Comparison of ENCODE assay signal across 15 cellular contexts in genomic region chr10:110881247-110881646, GRCh38. TPM values are rescaled to one million over a fixed set of nuclear protein-coding genes. Genes with fewer than 3 reads are reported as not detected.
DNase-seq lines count a peak whose midpoint lies in the region; ATAC-seq, FAIRE-seq and TF ChIP-seq lines count a peak whose summit lies in the region.
"Had no signal": no experiment of that assay in that cellular context is flagged by ENCODE, and none has a peak within 500 bp of the region (broad histone marks: within the 10 kb centered on the region; RNA-seq: fewer than 3 reads in every experiment).

No MANE protein-coding gene starts in this region.

- TF ChIP-seq CTCF in SU-DHL-6 (IDR thresholded peaks at IDR 0.05; ENCODE audit: insufficient read depth, low read length, poor library complexity, severe bottlenecking) (no peak), pancreas (IDR thresholded peaks at IDR 0.05) (no peak)

- no peak for FAIRE-seq in pancreas (lab: Jason Lieb, UNC)

- no peak overlapping the region for H3K4me3 ChIP-seq in CD4-positive, alpha-beta memory T cell (ENCODE audit: low read length in 2 of 2)
- H3K4me3 ChIP-seq in SU-DHL-6 (ENCODE audit: insufficient read depth, low read length, poor library complexity, severe bottlenecking) (no peak overlapping the region), pancreas (peak overlapping the region in 3 of 4 donors; percentile 0 to 98 (median 93))
- H3K4me3 ChIP-seq: psoas muscle had no signal

- peak overlapping the region in 6 of 7 donors; percentile 38 to 74 (median 46) for H3K27ac Mint-ChIP-seq in CD4-positive, alpha-beta memory T cell
- H3K27ac Mint-ChIP-seq in effector memory CD8-positive, alpha-beta T cell, result peak overlapping the region; percentile 46 to 57

- H3F3A ChIP-seq in SU-DHL-6 (ENCODE audit: insufficient read depth), result peaks cover 24% of the 10 kb centered on the region

- ATAC-seq in effector memory CD8-positive, alpha-beta T cell (replicated peaks), result no peak
- ATAC-seq in pancreas, result peak in 3 of 4 donors; percentile 21 to 47 (median 33)
- ATAC-seq in HG03432 (IDR thresholded peaks at IDR 0.05; ENCODE audit: unreplicated experiment), result no peak
- ATAC-seq: gastroesophageal sphincter, psoas muscle had no signal

- peaks cover 47 to 69% of the 10 kb centered on the region in 2 donors for H3K36me3 Mint-ChIP-seq in CD4-positive, alpha-beta memory T cell
- peaks cover 86% of the 10 kb centered on the region for H3K36me3 Mint-ChIP-seq in effector memory CD8-positive, alpha-beta T cell (ENCODE audit: insufficient read depth)

- POLR2A ChIA-PET in CD4-positive, alpha-beta memory T cell (lab: Charles Lee; ENCODE audit: partially characterized antibody), result interaction anchor here (0.6 to 3.9 kb wide), 9 partner anchors 10 to 77 kb away, joined by 3 to 20 read pairs (median 6); partner anchors contain the start of gene PDCD4

- H3K4me1 Mint-ChIP-seq in CD4-positive, alpha-beta memory T cell, result peaks cover 62 to 87% (median 76%) of the 10 kb centered on the region in 4 donors
- peaks cover 45 to 69% of the 10 kb centered on the region in 2 donors for H3K4me1 Mint-ChIP-seq in effector memory CD8-positive, alpha-beta T cell (ENCODE audit: low read depth in 2 of 2)

- peak overlapping the region in 7 of 8 donors; percentile 31 to 54 (median 50) for H3K4me3 Mint-ChIP-seq in CD4-positive, alpha-beta memory T cell
- peak overlapping the region; percentile 67 to 68 for H3K4me3 Mint-ChIP-seq in effector memory CD8-positive, alpha-beta T cell

- WGBS in pancreas, 2 donors, result 33 to 42% methylated on average over 9 of the region's 9 CpGs

- no peak overlapping the region for H3K9ac ChIP-seq in SU-DHL-6 (ENCODE audit: low read length)

- peaks cover 18% of the 10 kb centered on the region for H3K79me2 ChIP-seq in SU-DHL-6 (ENCODE audit: insufficient read depth, low read length)

- intact Hi-C loops in CD4-positive, alpha-beta memory T cell (cut with micrococcal nuclease), result no loop called here
- intact Hi-C loops in pancreas (cut with DNase I), result no loop called here

- peaks cover 92% of the 10 kb centered on the region for H3K4me1 ChIP-seq in CD4-positive, alpha-beta memory T cell (ENCODE audit: insufficient read depth, low read length)
- H3K4me1 ChIP-seq in pancreas, result peaks cover 4 to 53% (median 31%) of the 10 kb centered on the region in 3 donors
- H3K4me1 ChIP-seq: psoas muscle had no signal

- H3K27ac ChIP-seq in CD4-positive, alpha-beta memory T cell (ENCODE audit: low read depth, low read length), result no peak overlapping the region
- H3K27ac ChIP-seq in SU-DHL-6 (ENCODE audit: low read depth, low read length), result no peak overlapping the region
- H3K27ac ChIP-seq in pancreas, result peak overlapping the region; percentile 3 to 100 (median 52)
- H3K27ac ChIP-seq: psoas muscle, RWPE1, VCaP had no signal

- peaks cover 42% of the 10 kb centered on the region for H3K36me3 ChIP-seq in CD4-positive, alpha-beta memory T cell (ENCODE audit: insufficient read depth, low read length)
- H3K36me3 ChIP-seq in SU-DHL-6 (ENCODE audit: low read length) (peaks cover 64% of the 10 kb centered on the region), pancreas (peaks cover 2 to 95% (median 4%) of the 10 kb centered on the region in 3 donors)

- H3K9me2 ChIP-seq in SU-DHL-6 (replicated peaks; ENCODE audit: insufficient read depth, low read length), result no peaks in the 10 kb centered on the region

- H3K4me2 ChIP-seq in SU-DHL-6 (ENCODE audit: low read depth, low read length, poor library complexity, severe bottlenecking), result peak overlapping the region; percentile 40

- H3K27me3 Mint-ChIP-seq in CD4-positive, alpha-beta memory T cell, result no peaks in the 10 kb centered on the region
- H3K27me3 Mint-ChIP-seq in effector memory CD8-positive, alpha-beta T cell, result no peaks in the 10 kb centered on the region

- no peaks in the 10 kb centered on the region for H3K9me3 ChIP-seq in CD4-positive, alpha-beta memory T cell (ENCODE audit: control insufficient read depth in 1 of 2, low read length in 2 of 2)
- H3K9me3 ChIP-seq in SU-DHL-6 (ENCODE audit: insufficient read depth, low read length), result no peaks in the 10 kb centered on the region
- no peaks in the 10 kb centered on the region for H3K9me3 ChIP-seq in pancreas
- H3K9me3 ChIP-seq: gastroesophageal sphincter, psoas muscle had no signal

- H2AFZ ChIP-seq in SU-DHL-6 (ENCODE audit: low read depth, low read length, severe bottlenecking), result no peak overlapping the region

- H4K20me1 ChIP-seq in SU-DHL-6 (ENCODE audit: low read depth, low read length), result no peaks in the 10 kb centered on the region

- H3K27me3 ChIP-seq in CD4-positive, alpha-beta memory T cell (ENCODE audit: insufficient read depth, low read length), result no peaks in the 10 kb centered on the region
- H3K27me3 ChIP-seq in SU-DHL-6 (ENCODE audit: low read length), result no peaks in the 10 kb centered on the region
- no peaks in the 10 kb centered on the region for H3K27me3 ChIP-seq in pancreas
- H3K27me3 ChIP-seq: gastroesophageal sphincter had no signal

- CTCF ChIA-PET in CD4-positive, alpha-beta memory T cell (lab: Charles Lee; ENCODE audit: partially characterized antibody), result interaction anchor here (0.7 to 2.1 kb wide), 4 partner anchors 9 to 78 kb away, joined by 3 to 9 read pairs (median 4); partner anchors contain the start of gene PDCD4

- no peak for DNase-seq in CD4-positive, alpha-beta memory T cell
- DNase-seq in effector memory CD8-positive, alpha-beta T cell, result no peak
- DNase-seq in pancreas (no peak), NCI-H2107 treated with DMSO at 0.1 percent for 48 hours (lab: John Stamatoyannopoulos, UW; ENCODE audit: unreplicated experiment) (no peak), T-helper 2 cell (no peak)
- DNase-seq: activated effector memory CD4-positive, alpha-beta T cell treated with anti-CD3 and anti-CD28 coated beads, Interleukin-2, amount 50 U/mL, for 16 hours; Calu3; NCI-H1694; psoas muscle; stimulated activated naive CD4-positive, alpha-beta T cell treated with Interleukin-2 at 50 U/mL for 16 hours had no signal

- H3K9me3 Mint-ChIP-seq in CD4-positive, alpha-beta memory T cell, result no peaks in the 10 kb centered on the region
- no peaks in the 10 kb centered on the region for H3K9me3 Mint-ChIP-seq in effector memory CD8-positive, alpha-beta T cell

RNA-seq across cellular contexts. Expression of gene PDCD4, which starts 9.5 kb away (rescaled TPM):
- 100 to 1,000 TPM; 358 to 376 TPM for total RNA-seq in CD4-positive, alpha-beta memory T cell
- polyA plus RNA-seq in CD4-positive, alpha-beta memory T cell, result 100 to 1,000 TPM; 329 to 494 TPM
- 100 to 1,000 TPM; 323 to 679 (median 523) TPM for total RNA-seq in pancreas
- polyA plus RNA-seq in pancreas, result 100 to 1,000 TPM; 283 to 352 TPM

RNA-seq across cellular contexts. Expression of gene BBIP1, which starts 37.7 kb away (rescaled TPM):
- total RNA-seq in CD4-positive, alpha-beta memory T cell, result 10 to 100 TPM; 42.9 to 46.8 TPM
- polyA plus RNA-seq in CD4-positive, alpha-beta memory T cell, result 10 to 100 TPM; 24.4 to 28.5 TPM
- total RNA-seq in pancreas, result 10 to 100 TPM in 1 of 6 donors, 1 to 10 TPM in 5; 4.2 to 12.4 (median 6.8) TPM
- 10 to 100 TPM; 15.0 to 21.1 TPM for polyA plus RNA-seq in pancreas

RNA-seq across cellular contexts. Expression of gene SHOC2, which starts 38.2 kb away (rescaled TPM):
- 10 to 100 TPM; 67.9 to 69.4 TPM for total RNA-seq in CD4-positive, alpha-beta memory T cell
- polyA plus RNA-seq in CD4-positive, alpha-beta memory T cell, result 10 to 100 TPM; 49.8 to 61.3 TPM
- 10 to 100 TPM; 22.2 to 39.8 (median 26.4) TPM for total RNA-seq in pancreas
- 10 to 100 TPM in 1 of 2 donors, 1 to 10 TPM in 1; 8.4 to 14.3 TPM for polyA plus RNA-seq in pancreas

Comparison
In these comparisons a context has a peak if more than half of its experiments do, and no peak if none do; other contexts are left out.
1. H3K27ac ChIP-seq: peak in pancreas (4 of 4); none in CD4-positive, alpha-beta memory T cell (single experiment) and SU-DHL-6 (single experiment).
2. H3K4me3 ChIP-seq: peak in pancreas (3 of 4); none in CD4-positive, alpha-beta memory T cell (0 of 2) and SU-DHL-6 (single experiment).
3. ATAC-seq: peak in pancreas (3 of 4); none in effector memory CD8-positive, alpha-beta T cell (single experiment) and HG03432 (single experiment).